In genomic region chr3:80767599-80767998, GRCh38 we compare ENCODE assay signal across 1 cellular context.
TF ChIP-seq lines count a peak whose summit lies in the region.

No MANE protein-coding gene starts in this region.

TF ChIP-seq in H1, 55 proteins besides CTCF, POLR2A, EP300 and RAD21 (continued from another document):
- TF ChIP-seq USF2 (IDR thresholded peaks at IDR 0.05; ENCODE audit: low read length) (no peak), MAX (IDR thresholded peaks at IDR 0.05) (no peak), KDM4A (IDR thresholded peaks at IDR 0.05; ENCODE audit: low read depth, low read length, severe bottlenecking) (no peak)
